Comparison of ENCODE assay signal across 31 cellular contexts in the genomic region with DNA sequence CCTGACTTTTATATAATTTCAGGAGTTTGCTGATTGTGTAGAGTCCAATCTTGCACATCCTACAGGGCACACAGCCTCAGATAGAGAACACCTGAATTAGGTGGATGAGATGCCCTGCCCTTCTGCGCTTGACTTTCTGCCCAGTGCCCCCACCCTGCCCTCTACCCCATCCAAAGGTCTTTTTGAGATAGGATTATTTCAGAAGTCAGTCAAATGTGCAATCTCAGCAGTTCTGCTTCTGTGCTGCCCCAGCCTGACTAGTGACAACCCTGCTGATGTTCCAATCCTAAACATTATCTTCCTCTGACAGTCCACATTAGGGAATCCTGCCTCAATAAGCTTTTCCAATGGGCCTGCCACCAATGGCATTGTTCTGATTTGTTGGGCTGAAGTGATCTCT.
"Had no signal": no experiment of that assay in that cellular context is flagged by ENCODE, and none has a peak within 500 bp of the region (broad histone marks: within the 10 kb centered on the region; RNA-seq: fewer than 3 reads in every experiment).

No MANE protein-coding gene starts in this region.

- DNase-seq: activated CD4-positive, alpha-beta memory T cell treated with anti-CD3 and anti-CD28 coated beads for 36 hours; activated CD4-positive, alpha-beta T cell treated with anti-CD3 and anti-CD28 coated beads for 36 hours; activated CD4-positive, alpha-beta T cell treated with anti-CD3 and anti-CD28 coated beads, Interleukin-2, amount 10 ng/mL, durations not matched to agents 24 days and 14 days; activated CD4-positive, CD25-positive, alpha-beta regulatory T cell; activated CD4-positive, CD25-positive, alpha-beta regulatory T cell treated with anti-CD3 and anti-CD28 coated beads, Interleukin-2, amount 50 U/mL, for 72 hours; activated CD8-positive, alpha-beta memory T cell treated with anti-CD3 and anti-CD28 coated beads, Interleukin-2, amount 10 ng/mL, durations not matched to agents 7 days and 5 days; activated CD8-positive, alpha-beta memory T cell treated with anti-CD3 and anti-CD28 coated beads, Interleukin-2, amount 50 U/mL, for 4 hours; activated CD8-positive, alpha-beta T cell treated with anti-CD3 and anti-CD28 coated beads, Interleukin-2, amount 10 ng/mL, durations not matched to agents 7 days and 5 days; activated gamma-delta T cell; activated naive CD4-positive, alpha-beta T cell; activated naive CD4-positive, alpha-beta T cell treated with anti-CD3 and anti-CD28 coated beads, Interleukin-2, amount 10 ng/mL, durations not matched to agents 7 days and 5 days; activated naive CD8-positive, alpha-beta T cell treated with anti-CD3 and anti-CD28 coated beads, Interleukin-2, amount 10 ng/mL, durations not matched to agents 7 days and 5 days; activated T-cell treated with anti-CD3 and anti-CD28 coated beads, Interleukin-2, amount 50 U/mL, for 1 hour; activated T-cell treated with anti-CD3 and anti-CD28 coated beads, Interleukin-2, amount 50 U/mL, for 48 hours; central memory CD4-positive, alpha-beta T cell; cerebellar nuclear complex; dorsolateral prefrontal cortex; effector memory CD4-positive, alpha-beta T cell; endodermal cell; foreskin fibroblast; T-helper 1 cell; T-helper 2 cell had no signal

- H3K27ac ChIP-seq: ascending aorta, breast epithelium, cardiac muscle cell, coronary artery, dorsolateral prefrontal cortex had no signal

- H3K27ac Mint-ChIP-seq: activated CD4-positive, alpha-beta memory T cell treated with anti-CD3 and anti-CD28 coated beads for 36 hours; activated CD4-positive, alpha-beta T cell treated with anti-CD3 and anti-CD28 coated beads for 36 hours; activated CD4-positive, alpha-beta T cell treated with anti-CD3 and anti-CD28 coated beads, Interleukin-2, amount 10 ng/mL, durations not matched to agents 24 days and 14 days; activated CD8-positive, alpha-beta memory T cell treated with anti-CD3 and anti-CD28 coated beads, Interleukin-2, amount 10 ng/mL, durations not matched to agents 7 days and 5 days; activated CD8-positive, alpha-beta T cell treated with anti-CD3 and anti-CD28 coated beads, Interleukin-2, amount 10 ng/mL, durations not matched to agents 7 days and 5 days; activated naive CD4-positive, alpha-beta T cell treated with anti-CD3 and anti-CD28 coated beads, Interleukin-2, amount 10 ng/mL, durations not matched to agents 7 days and 5 days; activated naive CD4-positive, alpha-beta T cell treated with anti-CD3 and anti-CD28 coated beads, Interleukin-2, amount 50 U/mL, for 72 hours; activated naive CD8-positive, alpha-beta T cell treated with anti-CD3 and anti-CD28 coated beads, Interleukin-2, amount 10 ng/mL, durations not matched to agents 7 days and 5 days; brain; dendritic cell treated with granulocyte-macrophage colony-stimulating factor and Interleukin-4, amounts not matched to agents 40 ng/mL and 50 ng/mL, for 4 days; endodermal cell had no signal

- H3K36me3 Mint-ChIP-seq: activated CD4-positive, alpha-beta memory T cell treated with anti-CD3 and anti-CD28 coated beads for 36 hours; activated CD8-positive, alpha-beta memory T cell treated with anti-CD3 and anti-CD28 coated beads, Interleukin-2, amount 10 ng/mL, durations not matched to agents 7 days and 5 days; activated naive CD4-positive, alpha-beta T cell treated with anti-CD3 and anti-CD28 coated beads, Interleukin-2, amount 10 ng/mL, durations not matched to agents 7 days and 5 days; activated naive CD4-positive, alpha-beta T cell treated with anti-CD3 and anti-CD28 coated beads, Interleukin-2, amount 50 U/mL, for 72 hours; activated naive CD8-positive, alpha-beta T cell treated with anti-CD3 and anti-CD28 coated beads, Interleukin-2, amount 10 ng/mL, durations not matched to agents 7 days and 5 days; brain had no signal

- FAIRE-seq: frontal cortex had no signal

- ATAC-seq: activated CD4-positive, alpha-beta T cell treated with anti-CD3 and anti-CD28 coated beads for 36 hours; activated CD8-positive, alpha-beta memory T cell treated with anti-CD3 and anti-CD28 coated beads, Interleukin-2, amount 10 ng/mL, durations not matched to agents 7 days and 5 days; activated CD8-positive, alpha-beta T cell treated with anti-CD3 and anti-CD28 coated beads, Interleukin-2, amount 10 ng/mL, durations not matched to agents 7 days and 5 days; activated naive CD4-positive, alpha-beta T cell treated with anti-CD3 and anti-CD28 coated beads, Interleukin-2, amount 50 U/mL, for 72 hours; esophagus mucosa had no signal

- H3K9me3 Mint-ChIP-seq: activated CD4-positive, alpha-beta memory T cell treated with anti-CD3 and anti-CD28 coated beads for 36 hours; activated CD4-positive, alpha-beta T cell treated with anti-CD3 and anti-CD28 coated beads, Interleukin-2, amount 10 ng/mL, durations not matched to agents 24 days and 14 days; activated naive CD4-positive, alpha-beta T cell treated with anti-CD3 and anti-CD28 coated beads, Interleukin-2, amount 10 ng/mL, durations not matched to agents 7 days and 5 days; activated naive CD4-positive, alpha-beta T cell treated with anti-CD3 and anti-CD28 coated beads, Interleukin-2, amount 50 U/mL, for 72 hours; activated naive CD8-positive, alpha-beta T cell treated with anti-CD3 and anti-CD28 coated beads, Interleukin-2, amount 10 ng/mL, durations not matched to agents 7 days and 5 days; dendritic cell treated with granulocyte-macrophage colony-stimulating factor and Interleukin-4, amounts not matched to agents 40 ng/mL and 50 ng/mL, for 4 days; endodermal cell had no signal

- H3K27me3 ChIP-seq: ascending aorta, breast epithelium, cardiac muscle cell, dorsolateral prefrontal cortex had no signal

- H3K4me1 Mint-ChIP-seq: activated CD4-positive, alpha-beta T cell treated with anti-CD3 and anti-CD28 coated beads for 36 hours; activated CD4-positive, alpha-beta T cell treated with anti-CD3 and anti-CD28 coated beads, Interleukin-2, amount 10 ng/mL, durations not matched to agents 24 days and 14 days; activated CD8-positive, alpha-beta memory T cell treated with anti-CD3 and anti-CD28 coated beads, Interleukin-2, amount 10 ng/mL, durations not matched to agents 7 days and 5 days; activated naive CD4-positive, alpha-beta T cell treated with anti-CD3 and anti-CD28 coated beads, Interleukin-2, amount 10 ng/mL, durations not matched to agents 7 days and 5 days; activated naive CD8-positive, alpha-beta T cell treated with anti-CD3 and anti-CD28 coated beads, Interleukin-2, amount 10 ng/mL, durations not matched to agents 7 days and 5 days; brain; endodermal cell had no signal

- H3K9me3 ChIP-seq: ascending aorta, breast epithelium had no signal

- H3K4me3 ChIP-seq: ascending aorta, breast epithelium, cardiac muscle cell, coronary artery, dorsolateral prefrontal cortex had no signal

- H3K36me3 ChIP-seq: ascending aorta, breast epithelium, cardiac muscle cell had no signal

- H3K27me3 Mint-ChIP-seq: activated naive CD4-positive, alpha-beta T cell treated with anti-CD3 and anti-CD28 coated beads, Interleukin-2, amount 10 ng/mL, durations not matched to agents 7 days and 5 days; brain; dendritic cell treated with granulocyte-macrophage colony-stimulating factor and Interleukin-4, amounts not matched to agents 40 ng/mL and 50 ng/mL, for 4 days had no signal

- H3K4me3 Mint-ChIP-seq: activated CD4-positive, alpha-beta memory T cell treated with anti-CD3 and anti-CD28 coated beads for 36 hours; activated CD4-positive, alpha-beta T cell treated with anti-CD3 and anti-CD28 coated beads for 36 hours; activated CD4-positive, alpha-beta T cell treated with anti-CD3 and anti-CD28 coated beads, Interleukin-2, amount 10 ng/mL, durations not matched to agents 24 days and 14 days; activated CD8-positive, alpha-beta memory T cell treated with anti-CD3 and anti-CD28 coated beads, Interleukin-2, amount 10 ng/mL, durations not matched to agents 7 days and 5 days; activated CD8-positive, alpha-beta T cell treated with anti-CD3 and anti-CD28 coated beads, Interleukin-2, amount 10 ng/mL, durations not matched to agents 7 days and 5 days; activated naive CD4-positive, alpha-beta T cell treated with anti-CD3 and anti-CD28 coated beads, Interleukin-2, amount 10 ng/mL, durations not matched to agents 7 days and 5 days; activated naive CD8-positive, alpha-beta T cell treated with anti-CD3 and anti-CD28 coated beads, Interleukin-2, amount 10 ng/mL, durations not matched to agents 7 days and 5 days; brain; dendritic cell treated with granulocyte-macrophage colony-stimulating factor and Interleukin-4, amounts not matched to agents 40 ng/mL and 50 ng/mL, for 4 days; endodermal cell had no signal

- H3K4me1 ChIP-seq: ascending aorta, breast epithelium had no signal
